Comparison of ENCODE assay signal across 16 cellular contexts in genomic region chr7:154375956-154376355, GRCh38.
DNase-seq lines count a peak whose midpoint lies in the region; ATAC-seq and TF ChIP-seq lines count a peak whose summit lies in the region.
"Had no signal": no experiment of that assay in that cellular context is flagged by ENCODE, and none has a peak within 500 bp of the region (broad histone marks: within the 10 kb centered on the region; RNA-seq: fewer than 3 reads in every experiment).

No MANE protein-coding gene starts in this region.

- no peak overlapping the region for H3K27ac ChIP-seq in upper lobe of right lung
- H3K27ac ChIP-seq: A549, BLaER1, HL-60 had no signal

- H3K27ac Mint-ChIP-seq in stimulated activated effector memory CD8-positive, alpha-beta T cell treated with anti-CD3 and anti-CD28 coated beads, Interleukin-12 subunit alpha, Interleukin-12 subunit beta, amount 100 ng/mL, for 72 hours, result no peak overlapping the region
- H3K27ac Mint-ChIP-seq in immature natural killer cell, result no peak overlapping the region
- H3K27ac Mint-ChIP-seq: CD8-positive, alpha-beta memory T cell; HFFc6 had no signal

- H3K36me3 Mint-ChIP-seq in stimulated activated effector memory CD8-positive, alpha-beta T cell treated with anti-CD3 and anti-CD28 coated beads, Interleukin-12 subunit alpha, Interleukin-12 subunit beta, amount 100 ng/mL, for 72 hours, result no peaks in the 10 kb centered on the region
- H3K36me3 Mint-ChIP-seq in immature natural killer cell, result no peaks in the 10 kb centered on the region
- H3K36me3 Mint-ChIP-seq: CD8-positive, alpha-beta memory T cell had no signal

- ATAC-seq in SK-N-SH treated with all-trans-retinoic acid at 6 μM for 48 hours (no peak), upper lobe of right lung (peak; percentile 12)
- ATAC-seq in stimulated activated effector memory CD8-positive, alpha-beta T cell treated with anti-CD3 and anti-CD28 coated beads, Interleukin-12 subunit alpha, Interleukin-12 subunit beta, amount 100 ng/mL, for 72 hours, result no peak
- ATAC-seq: A549 had no signal

- H3K36me3 ChIP-seq in upper lobe of right lung, result no peaks in the 10 kb centered on the region
- H3K36me3 ChIP-seq: BLaER1 had no signal

- H3K4me3 ChIP-seq in upper lobe of right lung, result no peak overlapping the region
- H3K4me3 ChIP-seq: A549, BLaER1 had no signal

- H3K9me3 ChIP-seq in upper lobe of right lung, result no peaks in the 10 kb centered on the region
- H3K9me3 ChIP-seq: A549, BLaER1, Caco-2 had no signal

- intact Hi-C loops in upper lobe of right lung (cut with DNase I), result no loop called here

- H3K4me3 Mint-ChIP-seq in stimulated activated effector memory CD8-positive, alpha-beta T cell treated with anti-CD3 and anti-CD28 coated beads, Interleukin-12 subunit alpha, Interleukin-12 subunit beta, amount 100 ng/mL, for 72 hours, result no peak overlapping the region
- no peak overlapping the region for H3K4me3 Mint-ChIP-seq in immature natural killer cell
- H3K4me3 Mint-ChIP-seq: CD8-positive, alpha-beta memory T cell; HFFc6 had no signal

- H3K9me3 Mint-ChIP-seq in stimulated activated effector memory CD8-positive, alpha-beta T cell treated with anti-CD3 and anti-CD28 coated beads, Interleukin-12 subunit alpha, Interleukin-12 subunit beta, amount 100 ng/mL, for 72 hours, result peaks cover 12% of the 10 kb centered on the region
- peaks cover 9 to 21% (median 14%) of the 10 kb centered on the region in 6 donors for H3K9me3 Mint-ChIP-seq in immature natural killer cell

- no peaks in the 10 kb centered on the region for H3K4me1 Mint-ChIP-seq in stimulated activated effector memory CD8-positive, alpha-beta T cell treated with anti-CD3 and anti-CD28 coated beads, Interleukin-12 subunit alpha, Interleukin-12 subunit beta, amount 100 ng/mL, for 72 hours
- H3K4me1 Mint-ChIP-seq in immature natural killer cell, result no peaks in the 10 kb centered on the region
- H3K4me1 Mint-ChIP-seq: CD8-positive, alpha-beta memory T cell had no signal

- H3K27me3 Mint-ChIP-seq in immature natural killer cell (ENCODE audit: low read depth in 3 of 3), result peaks cover 0 to 3% (median 0%) of the 10 kb centered on the region in 3 donors
- H3K27me3 Mint-ChIP-seq: CD8-positive, alpha-beta memory T cell had no signal

- no peak for TF ChIP-seq CTCF in upper lobe of right lung (IDR thresholded peaks at IDR 0.05)

- H3K27me3 ChIP-seq in upper lobe of right lung, result no peaks in the 10 kb centered on the region
- H3K27me3 ChIP-seq: BLaER1 had no signal

- DNase-seq in NCI-H524 (lab: John Stamatoyannopoulos, UW) (peak; percentile 72 to 93), cerebellum (ENCODE audit: low spot score) (peak; percentile 84), upper lobe of right lung (no peak), immature natural killer cell (no peak), mucosa of gallbladder (ENCODE audit: low spot score) (no peak)
- no peak for DNase-seq in stimulated activated effector memory CD8-positive, alpha-beta T cell treated with anti-CD3 and anti-CD28 coated beads, Interleukin-12 subunit alpha, Interleukin-12 subunit beta, amount 100 ng/mL, for 72 hours (ENCODE audit: low spot score in 2 of 2)
- DNase-seq: Caco-2; CD8-positive, alpha-beta memory T cell; DND-41; GF-D8; HCEC 1CT; HFFc6 had no signal

- H3K4me1 ChIP-seq in upper lobe of right lung, result no peaks in the 10 kb centered on the region
- H3K4me1 ChIP-seq: A549, BLaER1, Caco-2 had no signal

TF ChIP-seq in SK-N-SH treated with all-trans-retinoic acid at 6 μM for 48 hours, 23 proteins besides CTCF, POLR2A, EP300 and RAD21:
- TF ChIP-seq BACH2 (CRISPR knock-in tag; IDR thresholded peaks at IDR 0.05; ENCODE audit: borderline replicate concordance), result no peak
- TF ChIP-seq, protein P1, sequence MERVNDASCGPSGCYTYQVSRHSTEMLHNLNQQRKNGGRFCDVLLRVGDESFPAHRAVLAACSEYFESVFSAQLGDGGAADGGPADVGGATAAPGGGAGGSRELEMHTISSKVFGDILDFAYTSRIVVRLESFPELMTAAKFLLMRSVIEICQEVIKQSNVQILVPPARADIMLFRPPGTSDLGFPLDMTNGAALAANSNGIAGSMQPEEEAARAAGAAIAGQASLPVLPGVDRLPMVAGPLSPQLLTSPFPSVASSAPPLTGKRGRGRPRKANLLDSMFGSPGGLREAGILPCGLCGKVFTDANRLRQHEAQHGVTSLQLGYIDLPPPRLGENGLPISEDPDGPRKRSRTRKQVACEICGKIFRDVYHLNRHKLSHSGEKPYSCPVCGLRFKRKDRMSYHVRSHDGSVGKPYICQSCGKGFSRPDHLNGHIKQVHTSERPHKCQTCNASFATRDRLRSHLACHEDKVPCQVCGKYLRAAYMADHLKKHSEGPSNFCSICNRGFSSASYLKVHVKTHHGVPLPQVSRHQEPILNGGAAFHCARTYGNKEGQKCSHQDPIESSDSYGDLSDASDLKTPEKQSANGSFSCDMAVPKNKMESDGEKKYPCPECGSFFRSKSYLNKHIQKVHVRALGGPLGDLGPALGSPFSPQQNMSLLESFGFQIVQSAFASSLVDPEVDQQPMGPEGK (CRISPR knock-in tag; IDR thresholded peaks at IDR 0.05; ENCODE audit: borderline replicate concordance), result no peak
- no peak for TF ChIP-seq PPARA (CRISPR knock-in tag; IDR thresholded peaks at IDR 0.05; ENCODE audit: borderline replicate concordance)
- TF ChIP-seq, protein P2, sequence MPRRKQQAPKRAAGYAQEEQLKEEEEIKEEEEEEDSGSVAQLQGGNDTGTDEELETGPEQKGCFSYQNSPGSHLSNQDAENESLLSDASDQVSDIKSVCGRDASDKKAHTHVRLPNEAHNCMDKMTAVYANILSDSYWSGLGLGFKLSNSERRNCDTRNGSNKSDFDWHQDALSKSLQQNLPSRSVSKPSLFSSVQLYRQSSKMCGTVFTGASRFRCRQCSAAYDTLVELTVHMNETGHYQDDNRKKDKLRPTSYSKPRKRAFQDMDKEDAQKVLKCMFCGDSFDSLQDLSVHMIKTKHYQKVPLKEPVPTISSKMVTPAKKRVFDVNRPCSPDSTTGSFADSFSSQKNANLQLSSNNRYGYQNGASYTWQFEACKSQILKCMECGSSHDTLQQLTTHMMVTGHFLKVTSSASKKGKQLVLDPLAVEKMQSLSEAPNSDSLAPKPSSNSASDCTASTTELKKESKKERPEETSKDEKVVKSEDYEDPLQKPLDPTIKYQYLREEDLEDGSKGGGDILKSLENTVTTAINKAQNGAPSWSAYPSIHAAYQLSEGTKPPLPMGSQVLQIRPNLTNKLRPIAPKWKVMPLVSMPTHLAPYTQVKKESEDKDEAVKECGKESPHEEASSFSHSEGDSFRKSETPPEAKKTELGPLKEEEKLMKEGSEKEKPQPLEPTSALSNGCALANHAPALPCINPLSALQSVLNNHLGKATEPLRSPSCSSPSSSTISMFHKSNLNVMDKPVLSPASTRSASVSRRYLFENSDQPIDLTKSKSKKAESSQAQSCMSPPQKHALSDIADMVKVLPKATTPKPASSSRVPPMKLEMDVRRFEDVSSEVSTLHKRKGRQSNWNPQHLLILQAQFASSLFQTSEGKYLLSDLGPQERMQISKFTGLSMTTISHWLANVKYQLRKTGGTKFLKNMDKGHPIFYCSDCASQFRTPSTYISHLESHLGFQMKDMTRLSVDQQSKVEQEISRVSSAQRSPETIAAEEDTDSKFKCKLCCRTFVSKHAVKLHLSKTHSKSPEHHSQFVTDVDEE (CRISPR knock-in tag; IDR thresholded peaks at IDR 0.05), result no peak
- peak; percentile 16; the same call in 1 of the 2 replicates for TF ChIP-seq TCF4 (CRISPR knock-in tag; IDR thresholded peaks at IDR 0.05; ENCODE audit: borderline replicate concordance)

Comparison
In these comparisons a context has a peak if more than half of its experiments do, and no peak if none do; other contexts are left out.
1. DNase-seq: peak in NCI-H524 (2 of 2) and cerebellum (single experiment); none in upper lobe of right lung (single experiment), stimulated activated effector memory CD8-positive, alpha-beta T cell treated with anti-CD3 and anti-CD28 coated beads, Interleukin-12 subunit alpha, Interleukin-12 subunit beta, amount 100 ng/mL, for 72 hours (0 of 2), immature natural killer cell (0 of 3) and mucosa of gallbladder (single experiment).